In the genomic region with DNA sequence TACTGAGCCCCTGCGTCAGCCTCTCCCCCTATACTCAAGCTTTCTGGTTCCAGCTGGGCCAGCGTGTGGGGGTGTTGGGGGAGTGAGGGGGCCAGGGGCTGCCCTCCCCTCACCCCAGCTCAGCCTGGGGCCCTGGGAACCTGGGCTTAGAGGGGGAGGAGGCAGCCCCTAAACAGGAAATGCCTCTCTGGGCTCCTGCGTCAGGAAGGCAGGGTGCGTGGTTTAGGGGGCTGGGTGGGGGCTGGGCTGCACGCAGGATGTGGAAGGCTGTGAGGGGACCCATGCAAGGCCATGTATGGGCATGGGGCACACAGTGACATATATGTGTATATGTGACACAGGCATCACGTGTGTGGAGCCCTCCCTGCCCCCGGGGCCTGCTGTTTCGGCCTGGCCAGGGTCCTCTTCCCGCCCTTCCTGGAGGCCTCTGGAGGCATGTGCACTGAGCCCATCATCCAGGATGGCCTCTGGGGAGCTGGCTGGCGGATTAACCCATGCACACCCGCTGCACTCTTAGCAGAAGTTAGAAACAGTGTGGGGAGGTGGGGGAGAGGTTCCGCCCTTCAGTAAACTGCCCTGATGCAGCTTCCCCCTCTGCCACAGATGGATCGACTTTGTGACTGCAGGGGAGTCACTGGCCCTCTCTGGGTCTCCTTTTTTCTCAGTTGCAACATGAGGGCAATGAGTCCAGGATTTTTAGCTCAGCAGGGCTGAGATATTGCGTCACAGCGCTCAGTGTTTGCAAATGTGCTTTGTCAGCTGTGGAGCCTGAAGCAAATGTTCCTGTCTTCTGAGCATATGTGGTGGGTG, we compare ENCODE assay signal across 8 cellular contexts. TPM values are rescaled to one million over a fixed set of nuclear protein-coding genes. Genes with fewer than 3 reads are reported as not detected.
DNase-seq lines count a peak whose midpoint lies in the region; ATAC-seq and TF ChIP-seq lines count a peak whose summit lies in the region.

No MANE protein-coding gene starts in this region.

- H3K36me3 ChIP-seq in esophagus (ENCODE audit: control insufficient read depth in 2 of 2, insufficient read depth in 2 of 2, low read length in 1 of 2): no peaks in the 10 kb centered on the region
- no peaks in the 10 kb centered on the region for H3K36me3 ChIP-seq in neural progenitor cell

- H3K4me1 Mint-ChIP-seq in activated B cell treated with CpG ODN at 0.5 μM for 24 hours (peaks cover 45% of the 10 kb centered on the region), neural progenitor cell (peaks cover 47% of the 10 kb centered on the region)

- no peaks in the 10 kb centered on the region for H3K27me3 ChIP-seq in esophagus (ENCODE audit: control insufficient read depth in 1 of 2, insufficient read depth in 2 of 2, low read length in 2 of 2)
- peaks cover 9% of the 10 kb centered on the region for H3K27me3 ChIP-seq in neural progenitor cell

- WGBS in esophagus, 2 donors: 31 to 35% methylated on average over 15 of the region's 15 CpGs

- peak; percentile 62 for ATAC-seq in activated B cell treated with CpG ODN at 0.5 μM for 24 hours (ENCODE audit: low read depth)
- ATAC-seq in HG02798 (IDR thresholded peaks at IDR 0.05; ENCODE audit: poor library complexity, unreplicated experiment): no peak
- ATAC-seq in HG02763 (IDR thresholded peaks at IDR 0.05; ENCODE audit: unreplicated experiment): no peak
- ATAC-seq in HG02610 (IDR thresholded peaks at IDR 0.05; ENCODE audit: unreplicated experiment): no peak

- H3K4me1 ChIP-seq in esophagus (ENCODE audit: control insufficient read depth in 2 of 2, insufficient read depth in 2 of 2, low read length in 1 of 2): peaks cover 9 to 26% of the 10 kb centered on the region in 2 donors
- H3K4me1 ChIP-seq in neural progenitor cell: peaks cover 28% of the 10 kb centered on the region

- peak overlapping the region; percentile 45 for H2AFZ ChIP-seq in neural progenitor cell (replicated peaks)

- peak overlapping the region; percentile 90 for H3K27ac Mint-ChIP-seq in activated B cell treated with CpG ODN at 0.5 μM for 24 hours
- H3K27ac Mint-ChIP-seq in neural progenitor cell: peak overlapping the region; percentile 97

- no peaks in the 10 kb centered on the region for H4K20me1 ChIP-seq in neural progenitor cell (ENCODE audit: low read depth)

- H3K9me3 ChIP-seq in esophagus (ENCODE audit: control insufficient read depth in 2 of 2, insufficient read depth in 1 of 2, low read depth in 1 of 2, low read length in 1 of 2) (no peaks in the 10 kb centered on the region), neural progenitor cell (ENCODE audit: low read depth) (no peaks in the 10 kb centered on the region)

- no peak overlapping the region for H3K4me2 ChIP-seq in neural progenitor cell

- H3K27me3 Mint-ChIP-seq in activated B cell treated with CpG ODN at 0.5 μM for 24 hours (no peaks in the 10 kb centered on the region), neural progenitor cell (ENCODE audit: insufficient read depth, low read depth) (peaks cover 17% of the 10 kb centered on the region)

- DNase-seq in stimulated activated CD4-positive, alpha-beta T cell treated with anti-CD3 and anti-CD28 coated beads, Interleukin-15, amount 100 ng/mL, for 24 hours: peak; percentile 40
- no peak for DNase-seq in stimulated activated CD4-positive, alpha-beta T cell treated with anti-CD3 and anti-CD28 coated beads, Interleukin-12 subunit alpha, Interleukin-12 subunit beta, amount 100 ng/mL, for 4 hours
- DNase-seq in activated B cell treated with CpG ODN at 0.5 μM for 24 hours (no peak), neural progenitor cell (ENCODE audit: low spot score) (peak; percentile 51)

- H3K4me3 ChIP-seq in esophagus (ENCODE audit: low read depth in 1 of 2, low read length in 2 of 2) (no peak overlapping the region), neural progenitor cell (no peak overlapping the region)

- H3K9me3 Mint-ChIP-seq in activated B cell treated with CpG ODN at 0.5 μM for 24 hours (no peaks in the 10 kb centered on the region), neural progenitor cell (peaks cover 12% of the 10 kb centered on the region)

- POLR2A ChIA-PET in activated B cell treated with CpG ODN at 0.5 μM for 24 hours (lab: Charles Lee): interaction anchor here (0.6 to 2.3 kb wide), 12 partner anchors 9 to 1780 kb away, joined by 3 to 9 read pairs (median 5); a partner anchor contains a TSS

- H3K36me3 Mint-ChIP-seq in activated B cell treated with CpG ODN at 0.5 μM for 24 hours (ENCODE audit: low read depth) (no peaks in the 10 kb centered on the region), neural progenitor cell (no peaks in the 10 kb centered on the region)

- peaks cover 14% of the 10 kb centered on the region for H3F3A ChIP-seq in neural progenitor cell (ENCODE audit: low read depth)

- intact Hi-C loops in activated B cell treated with CpG ODN at 0.5 μM for 24 hours (cut with micrococcal nuclease): no loop called here

- TF ChIP-seq CTCF in activated B cell treated with CpG ODN at 0.5 μM for 24 hours (IDR thresholded peaks at IDR 0.05) (no peak), neural progenitor cell (IDR thresholded peaks at IDR 0.05) (no peak)

- H3K79me2 ChIP-seq in neural progenitor cell (ENCODE audit: low read depth): no peaks in the 10 kb centered on the region

- H3K27ac ChIP-seq in esophagus (ENCODE audit: low read depth in 2 of 2, low read length in 1 of 2) (peak overlapping the region; percentile 74 to 84), neural progenitor cell (no peak overlapping the region)

- H3K4me3 Mint-ChIP-seq in activated B cell treated with CpG ODN at 0.5 μM for 24 hours (peak overlapping the region; percentile 74), neural progenitor cell (peak overlapping the region; percentile 76)

- no peak overlapping the region for H3K9ac ChIP-seq in neural progenitor cell

- CTCF ChIA-PET in activated B cell treated with CpG ODN at 0.5 μM for 24 hours (lab: Charles Lee): no interaction called here

RNA-seq across cellular contexts. Expression of a gene that starts 1.1 kb away (rescaled TPM):
- total RNA-seq in activated B cell treated with CpG ODN at 0.5 μM for 24 hours (0.22 TPM in 1 of 2 replicates, not detected in the other), neural progenitor cell (ENCODE audit: low replicate concordance) (0.62 and 0.99 TPM in 2 replicates)
- polyA plus RNA-seq in esophagus: 1 to 10 TPM; 1.4 to 3.3 TPM

RNA-seq across cellular contexts. Expression of a gene that starts 18.3 kb away (rescaled TPM):
- 0.76 and 0.98 TPM in 2 replicates for total RNA-seq in activated B cell treated with CpG ODN at 0.5 μM for 24 hours
- 10 to 100 TPM; 18.1 to 27.3 TPM for polyA plus RNA-seq in esophagus
- total RNA-seq in neural progenitor cell (ENCODE audit: low replicate concordance): 0.56 and 2.6 TPM in 2 replicates

RNA-seq across cellular contexts. Expression of a gene that starts 26.3 kb away (rescaled TPM):
- total RNA-seq in activated B cell treated with CpG ODN at 0.5 μM for 24 hours (not detected in 2 replicates), neural progenitor cell (ENCODE audit: low replicate concordance) (0.03 TPM in 1 of 2 replicates, not detected in the other)
- under 1 TPM; 0.01 to 0.04 TPM for polyA plus RNA-seq in esophagus

RNA-seq across cellular contexts. Expression of a gene that starts 26.9 kb away (rescaled TPM):
- total RNA-seq in activated B cell treated with CpG ODN at 0.5 μM for 24 hours (56.9 and 59.2 TPM in 2 replicates), neural progenitor cell (ENCODE audit: low replicate concordance) (16.4 and 34.6 TPM in 2 replicates)
- polyA plus RNA-seq in esophagus: 10 to 100 TPM; 44.1 to 49.9 TPM

RNA-seq across cellular contexts. Expression of a gene that starts 29.0 kb away (rescaled TPM):
- total RNA-seq in activated B cell treated with CpG ODN at 0.5 μM for 24 hours (53.4 and 62.6 TPM in 2 replicates), neural progenitor cell (ENCODE audit: low replicate concordance) (19.0 and 41.0 TPM in 2 replicates)
- 10 to 100 TPM; 51.6 to 63.1 TPM for polyA plus RNA-seq in esophagus

Comparison
In these comparisons a context has a peak if more than half of its experiments do, and no peak if none do; other contexts are left out.
1. DNase-seq: peak in stimulated activated CD4-positive, alpha-beta T cell treated with anti-CD3 and anti-CD28 coated beads, Interleukin-15, amount 100 ng/mL, for 24 hours (single experiment) and neural progenitor cell (single experiment); none in stimulated activated CD4-positive, alpha-beta T cell treated with anti-CD3 and anti-CD28 coated beads, Interleukin-12 subunit alpha, Interleukin-12 subunit beta, amount 100 ng/mL, for 4 hours (single experiment) and activated B cell treated with CpG ODN at 0.5 μM for 24 hours (single experiment).